ENCODE assay signal across 1 cellular context in genomic region chr1:6624712-6625578, GRCh38.
TF ChIP-seq lines count a peak whose summit lies in the region.

Gene THAP3 (plus strand): TSS chr1:6624868. CDS start chr1:6625219, 351 bp downstream.

TF ChIP-seq in HepG2, 621 proteins besides CTCF, POLR2A, EP300 and RAD21 (continued from another document and continues in another):
- TF ChIP-seq FOXP4 (CRISPR knock-in tag; IDR thresholded peaks at IDR 0.05) (no peak; the same call in 1 of the 2 replicates), ZNF605 (CRISPR knock-in tag; IDR thresholded peaks at IDR 0.05) (no peak), FOXA3 (CRISPR knock-in tag; IDR thresholded peaks at IDR 0.05) (no peak), IRF9 (CRISPR knock-in tag; IDR thresholded peaks at IDR 0.05; ENCODE audit: borderline replicate concordance) (no peak; the same call in 1 of the 2 replicates), ZNF761 (CRISPR knock-in tag; conservative IDR thresholded peaks at IDR 0.05) (0 out of 2 replicates have a peak, but pooled peaks have one; percentile 63), MIXL1 (CRISPR knock-in tag; IDR thresholded peaks at IDR 0.05) (no peak), ZNF784 (CRISPR knock-in tag; IDR thresholded peaks at IDR 0.05; ENCODE audit: borderline replicate concordance) (peak; percentile 24; the same call in 1 of the 2 replicates), RXRB (CRISPR knock-in tag; IDR thresholded peaks at IDR 0.05; ENCODE audit: borderline replicate concordance) (no peak), THAP9 (CRISPR knock-in tag; IDR thresholded peaks at IDR 0.05; ENCODE audit: borderline replicate concordance) (no peak; the same call in 1 of the 2 replicates), CBX2 (IDR thresholded peaks at IDR 0.05; ENCODE audit: low read depth, low read length) (no peak), CBX2 (CRISPR knock-in tag; IDR thresholded peaks at IDR 0.05; ENCODE audit: low read depth) (no peak), BRD4 (CRISPR knock-in tag; IDR thresholded peaks at IDR 0.05) (no peak), FUBP1 (CRISPR knock-in tag; IDR thresholded peaks at IDR 0.05; ENCODE audit: borderline replicate concordance) (no peak), ZNF317 (CRISPR knock-in tag; IDR thresholded peaks at IDR 0.05) (no peak), HDAC1 (CRISPR knock-in tag; IDR thresholded peaks at IDR 0.05) (peak; percentile 77; the same call in 1 of the 2 replicates), HOXA7 (CRISPR knock-in tag; IDR thresholded peaks at IDR 0.05) (no peak), ZHX2 (IDR thresholded peaks at IDR 0.05; ENCODE audit: low read depth) (peak; percentile 64; the same call in 1 of the 2 replicates), ZHX2 (CRISPR knock-in tag; IDR thresholded peaks at IDR 0.05; ENCODE audit: borderline replicate concordance) (no peak), NONO (IDR thresholded peaks at IDR 0.05) (no peak), NONO (CRISPR knock-in tag; conservative IDR thresholded peaks at IDR 0.05) (peak; percentile 86), CREM (IDR thresholded peaks at IDR 0.05) (peak; percentile 57; the same call in 1 of the 2 replicates), CREM (CRISPR knock-in tag; IDR thresholded peaks at IDR 0.05) (no peak), PHF5A (CRISPR knock-in tag; IDR thresholded peaks at IDR 0.05; ENCODE audit: low read depth, unreplicated experiment) (no peak), ZBTB20 (CRISPR knock-in tag; IDR thresholded peaks at IDR 0.05; ENCODE audit: borderline replicate concordance, low read depth) (no peak), ZNF564 (CRISPR knock-in tag; IDR thresholded peaks at IDR 0.05) (0 out of 2 replicates have a peak, but pooled peaks have one; percentile 38), ZSCAN25 (CRISPR knock-in tag; IDR thresholded peaks at IDR 0.05) (no peak), AKAP8 (CRISPR knock-in tag; IDR thresholded peaks at IDR 0.05) (no peak), MIER2 (CRISPR knock-in tag; IDR thresholded peaks at IDR 0.05) (0 out of 2 replicates have a peak, but pooled peaks have one; percentile 19), ZFP82 (CRISPR knock-in tag; IDR thresholded peaks at IDR 0.05; ENCODE audit: borderline replicate concordance) (0 out of 2 replicates have a peak, but pooled peaks have one; percentile 70), ZNF670 (CRISPR knock-in tag; IDR thresholded peaks at IDR 0.05; ENCODE audit: borderline replicate concordance) (peak; percentile 39; the same call in 1 of the 2 replicates), ATF6 (CRISPR knock-in tag; conservative IDR thresholded peaks at IDR 0.05) (no peak), DRAP1 (CRISPR knock-in tag; IDR thresholded peaks at IDR 0.05) (no peak), ZNF800 (CRISPR knock-in tag; IDR thresholded peaks at IDR 0.05) (peak; percentile 82; the same call in 1 of the 2 replicates), MAFG (CRISPR knock-in tag; IDR thresholded peaks at IDR 0.05) (no peak), HINFP (CRISPR knock-in tag; IDR thresholded peaks at IDR 0.05; ENCODE audit: low read depth) (no peak), NFE2L1 (CRISPR knock-in tag; IDR thresholded peaks at IDR 0.05; ENCODE audit: borderline replicate concordance) (no peak), RBM39 (IDR thresholded peaks at IDR 0.05; ENCODE audit: low read depth, low read length, poor library complexity, severe bottlenecking) (peak; percentile 28)
